ENCODE assay signal across 1 cellular context in genomic region chr20:36974660-36975059, GRCh38.
TF ChIP-seq lines count a peak whose summit lies in the region.

No MANE protein-coding gene starts in this region.

TF ChIP-seq in GM12878, 131 proteins besides CTCF, POLR2A, EP300 and RAD21:
- TF ChIP-seq BCLAF1 (IDR thresholded peaks at IDR 0.05) (no peak), SIN3A (IDR thresholded peaks at IDR 0.05; ENCODE audit: low read depth, low read length) (no peak), FOXK2 (IDR thresholded peaks at IDR 0.05) (no peak), POLR2AphosphoS5 (IDR thresholded peaks at IDR 0.05; ENCODE audit: low read length) (no peak), RFX5 (IDR thresholded peaks at IDR 0.05; ENCODE audit: low read depth, low read length) (no peak), BACH1 (IDR thresholded peaks at IDR 0.05; ENCODE audit: borderline replicate concordance) (no peak), ATF3 (IDR thresholded peaks at IDR 0.05; ENCODE audit: borderline replicate concordance, extremely low read depth, low read depth, low read length) (no peak), GABPA (IDR thresholded peaks at IDR 0.05; ENCODE audit: low read depth) (no peak), ZNF207 (IDR thresholded peaks at IDR 0.05; ENCODE audit: borderline replicate concordance) (no peak), IRF4 (IDR thresholded peaks at IDR 0.05; ENCODE audit: low read depth, low read length) (no peak)
